Comparison of ENCODE assay signal across 8 cellular contexts in the genomic region with DNA sequence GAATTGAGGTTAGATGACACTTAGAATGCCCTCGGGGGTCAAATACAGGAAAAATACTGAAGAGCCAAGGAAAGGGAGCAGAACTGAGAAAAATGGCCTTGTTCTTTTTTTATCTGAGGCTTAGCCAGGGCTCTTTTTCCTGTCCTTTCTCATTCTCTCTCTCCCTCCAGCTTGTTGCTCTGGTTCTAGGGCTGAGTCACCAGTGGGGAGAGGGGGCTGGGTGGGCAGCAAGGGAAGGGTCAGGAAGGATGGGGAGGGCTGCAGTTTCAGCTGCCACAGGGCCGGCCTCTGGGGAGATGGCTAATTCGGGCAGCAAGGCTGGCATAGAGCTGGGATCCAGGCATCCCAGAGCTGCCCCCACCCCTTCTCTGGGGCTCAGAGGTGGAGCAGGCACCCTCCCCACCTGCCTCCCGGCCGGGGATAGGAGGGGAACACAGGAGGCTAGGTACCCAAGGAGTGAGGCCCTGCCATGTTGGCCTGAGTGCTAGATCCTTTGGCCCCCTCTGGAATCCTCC. TPM values are rescaled to one million over a fixed set of nuclear protein-coding genes. Genes with fewer than 3 reads are reported as not detected.
DNase-seq lines count a peak whose midpoint lies in the region; ATAC-seq and TF ChIP-seq lines count a peak whose summit lies in the region.

No MANE protein-coding gene starts in this region.

- H4K91ac ChIP-seq in neuronal stem cell (ENCODE audit: low read depth, low read length, poor library complexity): no peak overlapping the region

- H3K14ac ChIP-seq in neuronal stem cell (ENCODE audit: low read length): no peak overlapping the region

- H3K4me2 ChIP-seq in SK-N-SH (peak overlapping the region; percentile 96), neuronal stem cell (ENCODE audit: insufficient read depth, low read length, poor library complexity, severe bottlenecking) (no peak overlapping the region)

- CTCF ChIA-PET in AG04449 (lab: Yijun Ruan, JAX) (interaction anchor here (1.4 to 17.8 kb wide), 4 partner anchors 17 to 63 kb away, joined by 4 to 179 read pairs (median 6); no protein-coding TSS in a partner anchor), SK-N-SH (lab: Yijun Ruan, JAX) (interaction anchor here (1.1 to 9.0 kb wide), 8 partner anchors 19 to 237 kb away, joined by 3 to 61 read pairs (median 11); partner anchors contain the start of genes DLX3 and PDK2)

- DNase-seq in AG04449 (ENCODE audit: low read depth, low spot score) (no peak), SK-N-SH (no peak), fibroblast of gingiva (ENCODE audit: low read depth) (peak; percentile 39), neuronal stem cell (ENCODE audit: low spot score) (no peak), HPDE6-E6E7 (ENCODE audit: extremely low spot score) (no peak), H7 (no peak)

- H3K36me3 ChIP-seq in SK-N-SH (replicated peaks in 1 of 2; ENCODE audit: control insufficient read depth in 1 of 2, insufficient read depth in 2 of 2, low read length in 1 of 2) (peaks cover 0 to 33% of the 10 kb centered on the region in 2 experiments), neuronal stem cell (replicated peaks in 1 of 2; ENCODE audit: control insufficient read depth in 2 of 2, insufficient read depth in 2 of 2, low read length in 2 of 2) (no peaks in the 10 kb centered on the region), H7 (replicated peaks; ENCODE audit: control insufficient read depth, insufficient read depth, low read length) (no peaks in the 10 kb centered on the region)

- no peak overlapping the region for H2BK5ac ChIP-seq in neuronal stem cell (ENCODE audit: low read length)

- peak overlapping the region; percentile 54 for H2AK5ac ChIP-seq in neuronal stem cell (ENCODE audit: low read depth, low read length)

- no peak overlapping the region for H2BK120ac ChIP-seq in neuronal stem cell (ENCODE audit: low read depth, low read length)

- H3K4me1 ChIP-seq in SK-N-SH (ENCODE audit: control insufficient read depth in 1 of 2, insufficient read depth in 2 of 2, low read depth in 1 of 2, low read length in 1 of 2): peaks cover 56 to 69% of the 10 kb centered on the region in 2 experiments
- peaks cover 6 to 13% of the 10 kb centered on the region in 2 donors for H3K4me1 ChIP-seq in neuronal stem cell (ENCODE audit: control insufficient read depth in 2 of 2, insufficient read depth in 1 of 2, low read depth in 1 of 2, low read length in 2 of 2)

- no peak overlapping the region for H3K4ac ChIP-seq in neuronal stem cell (ENCODE audit: low read length)

- H3K4me3 ChIP-seq in AG04449 (ENCODE audit: low read depth, low read length) (peak overlapping the region; percentile 32), SK-N-SH (ENCODE audit: low read depth in 2 of 2, low read length in 1 of 2) (peak overlapping the region; percentile 90 to 91; a peak in 3 of 4 replicates), neuronal stem cell (ENCODE audit: low read length in 2 of 2) (no peak overlapping the region), H7 (ENCODE audit: insufficient read depth, low read depth, low read length) (no peak overlapping the region)

- H2BK12ac ChIP-seq in neuronal stem cell (ENCODE audit: low read length): no peak overlapping the region

- H3K79me1 ChIP-seq in neuronal stem cell (ENCODE audit: low read depth, low read length): no peaks in the 10 kb centered on the region

- no peak for TF ChIP-seq CTCF in AG04449 (IDR thresholded peaks at IDR 0.05; ENCODE audit: insufficient read depth, low read length, missing control alignments)
- TF ChIP-seq CTCF in SK-N-SH (IDR thresholded peaks at IDR 0.05): no peak

- ATAC-seq in HG03520 (IDR thresholded peaks at IDR 0.05; ENCODE audit: unreplicated experiment) (no peak), HG02798 (IDR thresholded peaks at IDR 0.05; ENCODE audit: poor library complexity, unreplicated experiment) (no peak)

- H3K9me3 ChIP-seq in SK-N-SH: no peaks in the 10 kb centered on the region
- H3K9me3 ChIP-seq in neuronal stem cell (replicated peaks in 1 of 2; ENCODE audit: control insufficient read depth in 2 of 2, insufficient read depth in 1 of 2, low read depth in 1 of 2, low read length in 2 of 2): no peaks in the 10 kb centered on the region

- H2AFZ ChIP-seq in SK-N-SH (ENCODE audit: low read depth) (no peak overlapping the region), neuronal stem cell (ENCODE audit: low read length) (no peak overlapping the region)

- H3K9me2 ChIP-seq in SK-N-SH: no peaks in the 10 kb centered on the region

- H3K79me2 ChIP-seq in SK-N-SH (ENCODE audit: insufficient read depth): peaks cover 95% of the 10 kb centered on the region

- H2BK15ac ChIP-seq in neuronal stem cell (ENCODE audit: low read length): no peak overlapping the region

- peaks cover 86% of the 10 kb centered on the region for H3F3A ChIP-seq in SK-N-SH (replicated peaks; ENCODE audit: insufficient read depth)

- peak overlapping the region; percentile 46 for H3K18ac ChIP-seq in neuronal stem cell (ENCODE audit: low read length)

- peak in 1 of 2 experiments; percentile 61; a peak in 1 of 4 replicates for TF ChIP-seq EP300 in SK-N-SH (IDR thresholded peaks at IDR 0.05; ENCODE audit: borderline replicate concordance in 1 of 2, low read depth in 1 of 2, low read length in 1 of 2)

- no peak for TF ChIP-seq RAD21 in SK-N-SH (IDR thresholded peaks at IDR 0.05; ENCODE audit: low read length)

- H3K23ac ChIP-seq in neuronal stem cell (ENCODE audit: low read depth, low read length, poor library complexity): no peak overlapping the region

- H3K27ac ChIP-seq in SK-N-SH (ENCODE audit: low read depth in 2 of 2, low read length in 1 of 2) (peak overlapping the region; percentile 77 to 100), neuronal stem cell (replicated peaks; ENCODE audit: low read length) (no peak overlapping the region)

- H3K9ac ChIP-seq in SK-N-SH: peak overlapping the region; percentile 98
- no peak overlapping the region for H3K9ac ChIP-seq in neuronal stem cell (ENCODE audit: low read depth, low read length, poor library complexity)

- WGBS in SK-N-SH (ENCODE audit: low lambda C conversion rate): 6% methylated on average over 3 of the region's 5 CpGs
- WGBS in neuronal stem cell (ENCODE audit: extremely low coverage in 2 of 2, insufficient read length in 2 of 2, insufficient replicate concordance in 1 of 2), 2 donors: no CpG with 5 or more reads among the region's 5 CpGs

- H4K20me1 ChIP-seq in SK-N-SH (ENCODE audit: insufficient read depth): no peaks in the 10 kb centered on the region

- H4K8ac ChIP-seq in neuronal stem cell (ENCODE audit: low read depth, low read length): no peak overlapping the region

- H3K27me3 ChIP-seq in SK-N-SH (ENCODE audit: insufficient read depth) (no peaks in the 10 kb centered on the region), neuronal stem cell (ENCODE audit: control insufficient read depth in 3 of 3, insufficient read depth in 3 of 3, low read depth in 1 of 3, low read length in 3 of 3) (peaks cover 0 to 36% (median 20%) of the 10 kb centered on the region in 3 experiments), H7 (ENCODE audit: control insufficient read depth, insufficient read depth, low read length) (peaks cover 5% of the 10 kb centered on the region; the same call in 1 of the 2 replicates)

- POLR2A ChIA-PET in AG04449 (lab: Yijun Ruan, JAX): interaction anchor here (1.1 to 1.8 kb wide), 2 partner anchors 11 to 32 kb away, joined by 3 to 16 read pairs; no protein-coding TSS in a partner anchor
- POLR2A ChIA-PET in SK-N-SH (lab: Yijun Ruan, JAX): no interaction called here

TF ChIP-seq in SK-N-SH, 30 proteins besides CTCF, POLR2A, EP300 and RAD21 (continues in another document):
- peak; percentile 30; the same call in 1 of the 2 replicates for TF ChIP-seq MEF2A (IDR thresholded peaks at IDR 0.05; ENCODE audit: borderline replicate concordance, low read depth)
- no peak for TF ChIP-seq RFX5 (IDR thresholded peaks at IDR 0.05; ENCODE audit: low read length)
- TF ChIP-seq, protein P1, sequence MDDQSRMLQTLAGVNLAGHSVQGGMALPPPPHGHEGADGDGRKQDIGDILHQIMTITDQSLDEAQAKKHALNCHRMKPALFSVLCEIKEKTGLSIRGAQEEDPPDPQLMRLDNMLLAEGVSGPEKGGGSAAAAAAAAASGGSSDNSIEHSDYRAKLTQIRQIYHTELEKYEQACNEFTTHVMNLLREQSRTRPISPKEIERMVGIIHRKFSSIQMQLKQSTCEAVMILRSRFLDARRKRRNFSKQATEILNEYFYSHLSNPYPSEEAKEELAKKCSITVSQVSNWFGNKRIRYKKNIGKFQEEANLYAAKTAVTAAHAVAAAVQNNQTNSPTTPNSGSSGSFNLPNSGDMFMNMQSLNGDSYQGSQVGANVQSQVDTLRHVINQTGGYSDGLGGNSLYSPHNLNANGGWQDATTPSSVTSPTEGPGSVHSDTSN (IDR thresholded peaks at IDR 0.05): peak; percentile 58; the same call in 1 of the 2 replicates
- 0 out of 2 replicates have a peak, but pooled peaks have one; percentile 8 for TF ChIP-seq ZBTB33 (IDR thresholded peaks at IDR 0.05; ENCODE audit: borderline replicate concordance, low read depth)
- TF ChIP-seq RXRA (IDR thresholded peaks at IDR 0.05; ENCODE audit: borderline replicate concordance, low read depth): peak; percentile 74; the same call in 1 of the 2 replicates

RNA-seq across cellular contexts. Expression of gene ITGA3, which starts 3.9 kb away (rescaled TPM):
- 543 and 766 TPM in 2 replicates for polyA plus RNA-seq in SK-N-SH (2012; rRNA removed)
- polyA plus RNA-seq in SK-N-SH (2012; cell fraction: cytosol; rRNA removed): 239 and 423 TPM in 2 replicates
- 1,445 and 1,576 TPM in 2 replicates for polyA plus RNA-seq in SK-N-SH (2012; cell fraction: nucleus; rRNA removed)
- polyA plus RNA-seq in neuronal stem cell (2013, experiment 1 of 2): 8.3 TPM
- 6.8 TPM for polyA plus RNA-seq in neuronal stem cell (2013, experiment 2 of 2)
- 20.0 and 24.0 TPM in 2 replicates for total RNA-seq in H7 (2014; rRNA removed; shearing (Covaris generic))

RNA-seq across cellular contexts. Expression of gene PDK2, which starts 35.3 kb away (rescaled TPM):
- 96.1 and 124 TPM in 2 replicates for polyA plus RNA-seq in SK-N-SH (2012; rRNA removed)
- 41.5 and 62.1 TPM in 2 replicates for polyA plus RNA-seq in SK-N-SH (2012; cell fraction: cytosol; rRNA removed)
- polyA plus RNA-seq in SK-N-SH (2012; cell fraction: nucleus; rRNA removed): 123 and 147 TPM in 2 replicates
- polyA plus RNA-seq in neuronal stem cell (2013, experiment 1 of 2): 40.5 TPM
- polyA plus RNA-seq in neuronal stem cell (2013, experiment 2 of 2): 39.2 TPM
- 13.5 and 14.2 TPM in 2 replicates for total RNA-seq in H7 (2014; rRNA removed; shearing (Covaris generic))

Comparison
In these comparisons a context has a peak if more than half of its experiments do, and no peak if none do; other contexts are left out.
1. H3K4me3 ChIP-seq: peak in AG04449 (single experiment) and SK-N-SH (2 of 2); none in neuronal stem cell (0 of 2) and H7 (single experiment).